ENCODE assay signal across 24 cellular contexts in genomic region chr5:159605585-159605984, GRCh38.
DNase-seq lines count a peak whose midpoint lies in the region; ATAC-seq, FAIRE-seq and TF ChIP-seq lines count a peak whose summit lies in the region.
"Had no signal": no experiment of that assay in that cellular context is flagged by ENCODE, and none has a peak within 500 bp of the region (broad histone marks: within the 10 kb centered on the region; RNA-seq: fewer than 3 reads in every experiment).

No MANE protein-coding gene starts in this region.

- H2BK120ac ChIP-seq in H1 (replicated peaks; ENCODE audit: low read depth, low read length) (no peak overlapping the region), mesenchymal stem cell (ENCODE audit: low read depth, low read length) (no peak overlapping the region)

- no peak for FAIRE-seq in H1 (lab: Jason Lieb, UNC)
- FAIRE-seq: endothelial cell of umbilical vein had no signal

- H2BK12ac ChIP-seq in H1 (ENCODE audit: low read depth, low read length) = no peak overlapping the region
- no peak overlapping the region for H2BK12ac ChIP-seq in mesenchymal stem cell (ENCODE audit: low read length in 2 of 2)

- H4K5ac ChIP-seq in H1 (ENCODE audit: insufficient read length, low read depth, low read length) = no peak overlapping the region

- TF ChIP-seq POLR2A in H1 (IDR thresholded peaks at IDR 0.05; ENCODE audit: control extremely low read depth in 1 of 2, low read depth in 2 of 2, low read length in 2 of 2) = no peak
- no peak for TF ChIP-seq POLR2A in testis (IDR thresholded peaks at IDR 0.05)

- no peak for DNase-seq in Right ventricle myocardium inferior (ENCODE audit: missing footprints)
- DNase-seq in right atrium auricular region (ENCODE audit: low spot score) = no peak
- no peak for DNase-seq in H1 (ENCODE audit: low read depth in 1 of 2, low spot score in 2 of 2)
- no peak for DNase-seq in left lobe of liver (ENCODE audit: low spot score)
- DNase-seq in testis = peak; percentile 25
- DNase-seq in DMS153 (lab: John Stamatoyannopoulos, UW) = no peak
- DNase-seq in activated CD8-positive, alpha-beta T cell treated with anti-CD3 and anti-CD28 coated beads, Interleukin-2, amount 10 ng/mL, durations not matched to agents 7 days and 5 days = no peak
- no peak for DNase-seq in mesenchymal stem cell
- DNase-seq: activated CD4-positive, alpha-beta T cell treated with anti-CD3 and anti-CD28 coated beads, Interleukin-2, amount 10 ng/mL, durations not matched to agents 24 days and 14 days; activated CD8-positive, alpha-beta memory T cell treated with anti-CD3 and anti-CD28 coated beads, Interleukin-2, amount 50 U/mL, for 48 hours; activated effector memory CD4-positive, alpha-beta T cell treated with anti-CD3 and anti-CD28 coated beads, Interleukin-2, amount 50 U/mL, for 16 hours; amygdala; HFFc6; MG63; natural killer cell; NCI-H146; NCI-H510A; psoas muscle; RPMI8226 had no signal

- peaks cover 3% of the 10 kb centered on the region for H3K9me3 Mint-ChIP-seq in activated CD8-positive, alpha-beta T cell treated with anti-CD3 and anti-CD28 coated beads, Interleukin-2, amount 10 ng/mL, durations not matched to agents 7 days and 5 days (ENCODE audit: insufficient read depth)
- H3K9me3 Mint-ChIP-seq: HFFc6 had no signal

- H3K23ac ChIP-seq in H1 (ENCODE audit: insufficient read length) (no peak overlapping the region), mesenchymal stem cell (ENCODE audit: low read length in 2 of 2) (no peak overlapping the region)

- ATAC-seq in Right ventricle myocardium inferior (peak; percentile 96), left lobe of liver (peak; percentile 51)
- no peak for ATAC-seq in activated CD8-positive, alpha-beta T cell treated with anti-CD3 and anti-CD28 coated beads, Interleukin-2, amount 10 ng/mL, durations not matched to agents 7 days and 5 days
- ATAC-seq: natural killer cell; psoas muscle; stimulated activated effector memory CD8-positive, alpha-beta T cell treated with anti-CD3 and anti-CD28 coated beads, Interleukin-12 subunit alpha, Interleukin-12 subunit beta, amount 100 ng/mL, for 72 hours had no signal

- intact Hi-C loops in Right ventricle myocardium inferior (cut with DNase I) = loop anchor here (2.0 to 5.0 kb wide), 2 partner anchors 45 to 98 kb away; no protein-coding TSS in a partner anchor
- intact Hi-C loops in testis (cut with DNase I; ENCODE audit: low total_unique reads) = no loop called here

- TF ChIP-seq EP300 in H1 (IDR thresholded peaks at IDR 0.05; ENCODE audit: borderline replicate concordance in 1 of 2, low read depth in 2 of 2, low read length in 2 of 2) = no peak

- H3K79me1 ChIP-seq in H1 (ENCODE audit: low read depth, low read length) (no peaks in the 10 kb centered on the region), mesenchymal stem cell (replicated peaks; ENCODE audit: low read length, poor library complexity, severe bottlenecking) (no peaks in the 10 kb centered on the region)

- H3K14ac ChIP-seq in H1 (ENCODE audit: insufficient read length) = no peak overlapping the region
- no peak overlapping the region for H3K14ac ChIP-seq in mesenchymal stem cell (ENCODE audit: low read length in 2 of 2)

- CTCF ChIA-PET in H1 (lab: Charles Lee; ENCODE audit: partially characterized antibody) = interaction anchor here (0.7 kb wide), 2 partner anchors 34 to 164 kb away, joined by 3 read pairs; no protein-coding TSS in a partner anchor
- CTCF ChIA-PET in activated CD8-positive, alpha-beta T cell treated with anti-CD3 and anti-CD28 coated beads, Interleukin-2, amount 10 ng/mL, durations not matched to agents 7 days and 5 days (lab: Charles Lee) = no interaction called here

- no peak overlapping the region for H4K8ac ChIP-seq in H1 (ENCODE audit: extremely low read depth, insufficient read depth, low read length)
- no peak overlapping the region for H4K8ac ChIP-seq in mesenchymal stem cell (ENCODE audit: low read length)

- no peaks in the 10 kb centered on the region for H3K79me2 ChIP-seq in H1 (ENCODE audit: control insufficient read depth in 1 of 2, insufficient read depth in 2 of 2, low read length in 2 of 2)

- H3K27ac ChIP-seq in right atrium auricular region (peak overlapping the region in 1 of 2 donors; percentile 65), H1 (ENCODE audit: low read depth, low read length) (no peak overlapping the region), testis (no peak overlapping the region), mesenchymal stem cell (ENCODE audit: low read length, poor library complexity, severe bottlenecking) (no peak overlapping the region)
- H3K27ac ChIP-seq: 22Rv1, C4-2B, psoas muscle had no signal

- H3K4me1 ChIP-seq in right atrium auricular region = peaks cover 0 to 9% of the 10 kb centered on the region in 2 donors
- no peaks in the 10 kb centered on the region for H3K4me1 ChIP-seq in H1 (replicated peaks in 1 of 4; ENCODE audit: control insufficient read depth in 3 of 4, insufficient read depth in 4 of 4, low read length in 3 of 4)
- H3K4me1 ChIP-seq in testis = no peaks in the 10 kb centered on the region
- no peaks in the 10 kb centered on the region for H3K4me1 ChIP-seq in mesenchymal stem cell (ENCODE audit: control insufficient read depth, insufficient read depth, low read depth, low read length)
- H3K4me1 ChIP-seq: psoas muscle had no signal

- no peak overlapping the region for H3K56ac ChIP-seq in H1 (replicated peaks; ENCODE audit: insufficient read length, low read depth, low read length)

- H3K4me1 Mint-ChIP-seq in activated CD8-positive, alpha-beta T cell treated with anti-CD3 and anti-CD28 coated beads, Interleukin-2, amount 10 ng/mL, durations not matched to agents 7 days and 5 days (ENCODE audit: low read depth) = no peaks in the 10 kb centered on the region
- H3K4me1 Mint-ChIP-seq: natural killer cell; stimulated activated effector memory CD8-positive, alpha-beta T cell treated with anti-CD3 and anti-CD28 coated beads, Interleukin-12 subunit alpha, Interleukin-12 subunit beta, amount 100 ng/mL, for 72 hours had no signal

- H3K4me3 ChIP-seq in right atrium auricular region (no peak overlapping the region), H1 (ENCODE audit: extremely low read depth in 1 of 4, insufficient read depth in 2 of 4, low read depth in 3 of 4, low read length in 4 of 4) (no peak overlapping the region), testis (no peak overlapping the region), mesenchymal stem cell (ENCODE audit: insufficient read depth in 1 of 2, low read depth in 1 of 2, low read length in 2 of 2) (no peak overlapping the region)
- H3K4me3 ChIP-seq: coronary artery, MG63, psoas muscle had no signal

- H2AK5ac ChIP-seq in H1 (ENCODE audit: low read depth, low read length) (no peak overlapping the region), mesenchymal stem cell (ENCODE audit: low read length, severe bottlenecking) (no peak overlapping the region)

- no peak overlapping the region for H3K9ac ChIP-seq in H1 (replicated peaks in 1 of 4; ENCODE audit: extremely low read depth in 1 of 4, low read depth in 3 of 4, low read length in 3 of 4)
- H3K9ac ChIP-seq in mesenchymal stem cell (ENCODE audit: low read length) = no peak overlapping the region

- no peaks in the 10 kb centered on the region for H3K36me3 Mint-ChIP-seq in activated CD8-positive, alpha-beta T cell treated with anti-CD3 and anti-CD28 coated beads, Interleukin-2, amount 10 ng/mL, durations not matched to agents 7 days and 5 days (ENCODE audit: low read depth)
- H3K36me3 Mint-ChIP-seq: natural killer cell; stimulated activated effector memory CD8-positive, alpha-beta T cell treated with anti-CD3 and anti-CD28 coated beads, Interleukin-12 subunit alpha, Interleukin-12 subunit beta, amount 100 ng/mL, for 72 hours had no signal

- no peak overlapping the region for H4K91ac ChIP-seq in H1 (replicated peaks; ENCODE audit: insufficient read length, low read length)
- no peak overlapping the region for H4K91ac ChIP-seq in mesenchymal stem cell (ENCODE audit: low read length)

- H3K36me3 ChIP-seq in right atrium auricular region = no peaks in the 10 kb centered on the region
- peaks cover 0 to 3% (median 0%) of the 10 kb centered on the region in 4 experiments; a peak in 2 of 8 replicates for H3K36me3 ChIP-seq in H1 (ENCODE audit: control insufficient read depth in 2 of 4, insufficient read depth in 4 of 4, low read length in 3 of 4)
- H3K36me3 ChIP-seq in testis (ENCODE audit: low read depth, missing control alignments) = no peaks in the 10 kb centered on the region
- H3K36me3 ChIP-seq in mesenchymal stem cell (ENCODE audit: control insufficient read depth in 1 of 2, insufficient read depth in 2 of 2, low read depth in 1 of 2, low read length in 2 of 2) = no peaks in the 10 kb centered on the region
- H3K36me3 ChIP-seq: MG63 had no signal

- no peak overlapping the region for H2BK15ac ChIP-seq in H1 (ENCODE audit: low read length)
- H2BK15ac ChIP-seq in mesenchymal stem cell (ENCODE audit: low read depth, poor library complexity, severe bottlenecking) = no peak overlapping the region

- 93% methylated on average over 3 of the region's 3 CpGs; no CpG with 5 or more reads in 1 of the 2 experiments for WGBS in H1 (ENCODE audit: extremely low coverage in 1 of 2, insufficient coverage in 1 of 2, insufficient read length in 1 of 2, insufficient replicate concordance in 2 of 2, low coverage in 1 of 2, low lambda C conversion rate in 2 of 2, missing lambda C conversion rate in 1 of 2), 2 experiments
- 39 to 47% methylated on average over 3 of the region's 3 CpGs for WGBS in testis, 2 donors
- WGBS in mesenchymal stem cell = 84% methylated on average over 3 of the region's 3 CpGs

- no peak overlapping the region for H3K27ac Mint-ChIP-seq in activated CD8-positive, alpha-beta T cell treated with anti-CD3 and anti-CD28 coated beads, Interleukin-2, amount 10 ng/mL, durations not matched to agents 7 days and 5 days
- H3K27ac Mint-ChIP-seq: activated CD4-positive, alpha-beta T cell treated with anti-CD3 and anti-CD28 coated beads, Interleukin-2, amount 10 ng/mL, durations not matched to agents 24 days and 14 days; HFFc6; natural killer cell; stimulated activated effector memory CD8-positive, alpha-beta T cell treated with anti-CD3 and anti-CD28 coated beads, Interleukin-12 subunit alpha, Interleukin-12 subunit beta, amount 100 ng/mL, for 72 hours had no signal

- H3K4me2 ChIP-seq in H1 (ENCODE audit: insufficient read depth in 1 of 2, low read depth in 2 of 2, low read length in 2 of 2) = no peak overlapping the region
- no peak overlapping the region for H3K4me2 ChIP-seq in mesenchymal stem cell (ENCODE audit: low read length, poor library complexity, severe bottlenecking)

- H2BK20ac ChIP-seq in H1 (ENCODE audit: low read length) = no peak overlapping the region

- H3K27me3 Mint-ChIP-seq in activated CD8-positive, alpha-beta T cell treated with anti-CD3 and anti-CD28 coated beads, Interleukin-2, amount 10 ng/mL, durations not matched to agents 7 days and 5 days (ENCODE audit: low read depth) = peaks cover 3% of the 10 kb centered on the region
- H3K27me3 Mint-ChIP-seq: activated CD4-positive, alpha-beta T cell treated with anti-CD3 and anti-CD28 coated beads, Interleukin-2, amount 10 ng/mL, durations not matched to agents 24 days and 14 days had no signal

- POLR2A ChIA-PET in H1 (lab: Charles Lee; ENCODE audit: partially characterized antibody) = no interaction called here
- POLR2A ChIA-PET in activated CD8-positive, alpha-beta T cell treated with anti-CD3 and anti-CD28 coated beads, Interleukin-2, amount 10 ng/mL, durations not matched to agents 7 days and 5 days (lab: Charles Lee) = no interaction called here

- H3K18ac ChIP-seq in H1 (ENCODE audit: extremely low read depth, low read length) (no peak overlapping the region), mesenchymal stem cell (ENCODE audit: low read depth in 1 of 2, low read length in 2 of 2) (no peak overlapping the region)

- H3K4me3 Mint-ChIP-seq in activated CD8-positive, alpha-beta T cell treated with anti-CD3 and anti-CD28 coated beads, Interleukin-2, amount 10 ng/mL, durations not matched to agents 7 days and 5 days = no peak overlapping the region
- H3K4me3 Mint-ChIP-seq: activated CD4-positive, alpha-beta T cell treated with anti-CD3 and anti-CD28 coated beads, Interleukin-2, amount 10 ng/mL, durations not matched to agents 24 days and 14 days; HFFc6; natural killer cell; stimulated activated effector memory CD8-positive, alpha-beta T cell treated with anti-CD3 and anti-CD28 coated beads, Interleukin-12 subunit alpha, Interleukin-12 subunit beta, amount 100 ng/mL, for 72 hours had no signal

- no peak for TF ChIP-seq CTCF in right atrium auricular region (IDR thresholded peaks at IDR 0.05)
- TF ChIP-seq CTCF in H1 (IDR thresholded peaks at IDR 0.05; ENCODE audit: control extremely low read depth in 1 of 3, insufficient read depth in 1 of 3, low read depth in 1 of 3, low read length in 3 of 3) = no peak
- no peak for TF ChIP-seq CTCF in testis (IDR thresholded peaks at IDR 0.05)

- H3K9me3 ChIP-seq in right atrium auricular region (peaks cover 0 to 8% of the 10 kb centered on the region in 2 donors), H1 (ENCODE audit: insufficient read depth in 2 of 2, low read depth in 1 of 2, low read length in 1 of 2) (peaks cover 10 to 16% of the 10 kb centered on the region in 2 experiments), testis (no peaks in the 10 kb centered on the region), mesenchymal stem cell (ENCODE audit: control insufficient read depth, low read length) (no peaks in the 10 kb centered on the region)
- H3K9me3 ChIP-seq: psoas muscle had no signal

- H2BK5ac ChIP-seq in H1 (ENCODE audit: low read depth, low read length) (no peak overlapping the region), mesenchymal stem cell (ENCODE audit: low read depth, low read length, poor library complexity, severe bottlenecking) (no peak overlapping the region)

- H3K4ac ChIP-seq in H1 (replicated peaks; ENCODE audit: insufficient read length, low read depth, low read length) (no peak overlapping the region), mesenchymal stem cell (ENCODE audit: low read depth in 1 of 2, low read length in 2 of 2) (no peak overlapping the region)

- no peaks in the 10 kb centered on the region for H4K20me1 ChIP-seq in H1 (replicated peaks in 1 of 2; ENCODE audit: control insufficient read depth in 1 of 2, insufficient read depth in 2 of 2, low read length in 2 of 2)

- no peak for TF ChIP-seq RAD21 in H1 (IDR thresholded peaks at IDR 0.05 in 1 of 2, conservative IDR thresholded peaks at IDR 0.05 in 1 of 2; ENCODE audit: low read depth in 2 of 2, low read length in 2 of 2)

- no peaks in the 10 kb centered on the region for H3K27me3 ChIP-seq in right atrium auricular region
- H3K27me3 ChIP-seq in H1 (replicated peaks in 1 of 4; ENCODE audit: control insufficient read depth in 3 of 4, extremely low read depth in 1 of 4, insufficient read depth in 3 of 4, low read length in 3 of 4) = no peaks in the 10 kb centered on the region
- no peaks in the 10 kb centered on the region for H3K27me3 ChIP-seq in testis
- no peaks in the 10 kb centered on the region for H3K27me3 ChIP-seq in mesenchymal stem cell (ENCODE audit: control insufficient read depth in 1 of 2, insufficient read depth in 1 of 2, low read length in 2 of 2)
- H3K27me3 ChIP-seq: MG63 had no signal

- H2AFZ ChIP-seq in H1 (ENCODE audit: low read length) (peak overlapping the region; percentile 33; the same call in 1 of the 2 replicates), mesenchymal stem cell (ENCODE audit: low read depth, low read length) (no peak overlapping the region)

- H3K23me2 ChIP-seq in H1 (ENCODE audit: low read depth, low read length) = no peaks in the 10 kb centered on the region
